In the genomic region with DNA sequence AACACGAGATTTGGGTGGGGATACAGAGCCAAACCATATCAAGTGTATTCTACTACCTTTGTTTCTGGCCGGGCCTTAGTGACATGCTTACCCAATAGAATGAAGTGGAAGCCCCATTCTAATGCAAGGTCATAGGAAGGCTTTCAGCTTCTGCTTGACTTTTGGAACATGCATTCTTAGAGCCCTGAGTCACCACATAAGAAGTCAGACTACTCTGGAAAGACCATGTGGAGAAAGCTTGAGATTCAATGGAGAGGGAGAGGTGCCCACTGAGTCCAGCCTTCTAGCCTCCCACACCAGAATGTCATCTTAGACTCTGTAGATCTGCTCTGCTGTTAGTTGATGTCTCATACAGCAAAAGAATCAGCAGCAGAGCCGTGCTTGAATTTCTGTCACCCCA, we compare ENCODE assay signal across 29 cellular contexts.
"Had no signal": no experiment of that assay in that cellular context is flagged by ENCODE, and none has a peak within 500 bp of the region (broad histone marks: within the 10 kb centered on the region; RNA-seq: fewer than 3 reads in every experiment).

No MANE protein-coding gene starts in this region.

- H3K9me3 Mint-ChIP-seq: activated naive CD4-positive, alpha-beta T cell treated with anti-CD3 and anti-CD28 coated beads for 36 hours; endodermal cell; stimulated activated naive CD8-positive, alpha-beta T cell treated with anti-CD3 and anti-CD28 coated beads, Interleukin-15, amount 100 ng/mL, for 72 hours; T-helper 2 cell treated with Interferon-gamma antibody and Interleukin-4, amounts not matched to agents 5 μg/mL and 100 μg/mL, for 36 hours; type B pancreatic cell had no signal

- H3K27me3 ChIP-seq: adrenal gland, ascending aorta, esophagus squamous epithelium, foreskin keratinocyte, heart right ventricle, neutrophil, vagina had no signal

- H3K27me3 Mint-ChIP-seq: progenitor cell of endocrine pancreas; stimulated activated memory B cell treated with anti-CD40 and anti-IgM and Interleukin-4, amounts not matched to agents 10 μg/mL and 1 μg/mL and 100 μg/mL, for 72 hours; stimulated activated naive CD8-positive, alpha-beta T cell treated with anti-CD3 and anti-CD28 coated beads, Interleukin-15, amount 100 ng/mL, for 72 hours; type B pancreatic cell had no signal

- H3K27ac ChIP-seq: adrenal gland, ascending aorta, esophagus squamous epithelium, foreskin keratinocyte, heart right ventricle, lower lobe of right lung, neutrophil, vagina, VCaP had no signal

- H3K4me1 Mint-ChIP-seq: activated naive CD8-positive, alpha-beta T cell treated with anti-CD3 and anti-CD28 coated beads for 36 hours; endodermal cell; stimulated activated memory B cell treated with anti-CD40 and anti-IgM and Interleukin-4, amounts not matched to agents 10 μg/mL and 1 μg/mL and 100 μg/mL, for 72 hours; stimulated activated naive CD8-positive, alpha-beta T cell treated with anti-CD3 and anti-CD28 coated beads, Interleukin-15, amount 100 ng/mL, for 72 hours had no signal

- H3K9me3 ChIP-seq: adrenal gland, ascending aorta, esophagus squamous epithelium, heart right ventricle, lower lobe of right lung, neutrophil, vagina had no signal

- H3K27ac Mint-ChIP-seq: activated naive CD4-positive, alpha-beta T cell treated with anti-CD3 and anti-CD28 coated beads for 36 hours; activated naive CD8-positive, alpha-beta T cell treated with anti-CD3 and anti-CD28 coated beads for 36 hours; brain; endodermal cell; nephron; progenitor cell of endocrine pancreas; stimulated activated memory B cell treated with anti-CD40 and anti-IgM and Interleukin-4, amounts not matched to agents 10 μg/mL and 1 μg/mL and 100 μg/mL, for 72 hours; stimulated activated naive CD8-positive, alpha-beta T cell treated with anti-CD3 and anti-CD28 coated beads, Interleukin-15, amount 100 ng/mL, for 72 hours; T-helper 2 cell treated with Interferon-gamma antibody and Interleukin-4, amounts not matched to agents 5 μg/mL and 100 μg/mL, for 36 hours; type B pancreatic cell had no signal

- H3K4me1 ChIP-seq: adrenal gland, ascending aorta, esophagus squamous epithelium, foreskin keratinocyte, heart right ventricle, lower lobe of right lung, vagina had no signal

- H3K36me3 Mint-ChIP-seq: activated naive CD8-positive, alpha-beta T cell treated with anti-CD3 and anti-CD28 coated beads for 36 hours; brain; stimulated activated memory B cell treated with anti-CD40 and anti-IgM and Interleukin-4, amounts not matched to agents 10 μg/mL and 1 μg/mL and 100 μg/mL, for 72 hours had no signal

- H3K4me2 ChIP-seq: smooth muscle cell had no signal

- H3K4me3 Mint-ChIP-seq: activated naive CD4-positive, alpha-beta T cell treated with anti-CD3 and anti-CD28 coated beads for 36 hours; activated naive CD8-positive, alpha-beta T cell treated with anti-CD3 and anti-CD28 coated beads for 36 hours; brain; endodermal cell; nephron; stimulated activated memory B cell treated with anti-CD40 and anti-IgM and Interleukin-4, amounts not matched to agents 10 μg/mL and 1 μg/mL and 100 μg/mL, for 72 hours; stimulated activated naive CD8-positive, alpha-beta T cell treated with anti-CD3 and anti-CD28 coated beads, Interleukin-15, amount 100 ng/mL, for 72 hours; T-helper 2 cell treated with Interferon-gamma antibody and Interleukin-4, amounts not matched to agents 5 μg/mL and 100 μg/mL, for 36 hours; type B pancreatic cell had no signal

- H3K4me3 ChIP-seq: adrenal gland, ascending aorta, esophagus squamous epithelium, heart right ventricle, lower lobe of right lung, smooth muscle cell, vagina had no signal

- DNase-seq: activated CD4-positive, alpha-beta T cell treated with anti-CD3 and anti-CD28 coated beads for 4 hours; activated CD4-positive, alpha-beta T cell treated with anti-CD3 and anti-CD28 coated beads, Interleukin-2, amount 50 U/mL, for 4 hours; activated effector memory CD4-positive, alpha-beta T cell treated with anti-CD3 and anti-CD28 coated beads, Interleukin-2, amount 50 U/mL, for 16 hours; activated naive CD4-positive, alpha-beta T cell treated with anti-CD3 and anti-CD28 coated beads for 36 hours; activated naive CD8-positive, alpha-beta T cell treated with anti-CD3 and anti-CD28 coated beads for 36 hours; adrenal gland; endodermal cell; esophagus squamous epithelium; heart right ventricle; kidney glomerular epithelial cell; lower lobe of right lung; stimulated activated CD4-positive, alpha-beta T cell treated with anti-CD3 and anti-CD28 coated beads, Interleukin-1b, Interleukin-23, amount 100 ng/mL, for 48 hours; stimulated activated CD4-positive, alpha-beta T cell treated with anti-CD3 and anti-CD28 coated beads, Interleukin-4, amount 100 ng/mL, for 4 hours; stimulated activated CD8-positive, alpha-beta memory T cell treated with anti-CD3 and anti-CD28 coated beads, Interleukin-4, amount 100 ng/mL, for 48 hours; stimulated activated naive CD8-positive, alpha-beta T cell treated with anti-CD3 and anti-CD28 coated beads, Interleukin-15, amount 100 ng/mL, for 72 hours; substantia nigra; T-helper 1 cell had no signal

- H3K36me3 ChIP-seq: adrenal gland, ascending aorta, esophagus squamous epithelium, heart right ventricle, lower lobe of right lung, neutrophil, vagina had no signal
